In genomic region chr7:132065193-132065972, GRCh38 we compare ENCODE assay signal across 9 cellular contexts.
DNase-seq lines count a peak whose midpoint lies in the region; ATAC-seq, FAIRE-seq and TF ChIP-seq lines count a peak whose summit lies in the region.
"Had no signal": no experiment of that assay in that cellular context is flagged by ENCODE, and none has a peak within 500 bp of the region (broad histone marks: within the 10 kb centered on the region; RNA-seq: fewer than 3 reads in every experiment).

No MANE protein-coding gene starts in this region.

- intact Hi-C loops in lower lobe of right lung (cut with DNase I): no loop called here

- H3K27me3 Mint-ChIP-seq in immature natural killer cell (ENCODE audit: low read depth in 3 of 3): peaks cover 1 to 7% (median 6%) of the 10 kb centered on the region in 3 donors

- no peaks in the 10 kb centered on the region for H3K9me3 ChIP-seq in lower lobe of right lung

- H3K27me3 ChIP-seq in lower lobe of right lung (ENCODE audit: low read depth): no peaks in the 10 kb centered on the region

- peaks cover 6% of the 10 kb centered on the region for H3K4me1 ChIP-seq in lower lobe of right lung

- POLR2A ChIA-PET in HEK293T (lab: Yijun Ruan, JAX): no interaction called here

- H3K36me3 ChIP-seq in lower lobe of right lung: no peaks in the 10 kb centered on the region

- peak; percentile 30 for DNase-seq in DMS53 (lab: John Stamatoyannopoulos, UW)
- DNase-seq in DMS53 treated with DMSO at 0.1 percent for 48 hours (lab: John Stamatoyannopoulos, UW; ENCODE audit: unreplicated experiment): no peak
- DNase-seq in lower lobe of right lung: no peak
- peak; percentile 85 for DNase-seq in urothelium cell line (ENCODE audit: low spot score)
- no peak for DNase-seq in HEK293T (ENCODE audit: extremely low spot score)
- DNase-seq in immature natural killer cell: no peak

- ATAC-seq in lower lobe of right lung (peak; percentile 73 to 74), HG02938 (IDR thresholded peaks at IDR 0.05; ENCODE audit: unreplicated experiment) (no peak)

- H3K27ac Mint-ChIP-seq in immature natural killer cell: no peak overlapping the region

- no peak for FAIRE-seq in urothelium cell line (lab: Jason Lieb, UNC)
- FAIRE-seq: A204.1 had no signal

- H3K4me1 Mint-ChIP-seq in immature natural killer cell: no peaks in the 10 kb centered on the region

- H3K4me3 ChIP-seq in lower lobe of right lung: no peak overlapping the region

- H3K27ac ChIP-seq in cingulate gyrus (ENCODE audit: low read depth, low read length) (peak overlapping the region; percentile 35), lower lobe of right lung (no peak overlapping the region)

- CTCF ChIA-PET in HEK293T (lab: Yijun Ruan, JAX): no interaction called here

- H3K9me3 Mint-ChIP-seq in immature natural killer cell: no peaks in the 10 kb centered on the region

- no peak overlapping the region for H3K4me3 Mint-ChIP-seq in immature natural killer cell

- H3K36me3 Mint-ChIP-seq in immature natural killer cell: no peaks in the 10 kb centered on the region

- TF ChIP-seq CTCF in lower lobe of right lung (IDR thresholded peaks at IDR 0.05): no peak

TF ChIP-seq in HEK293T, 16 proteins besides CTCF, POLR2A, EP300 and RAD21:
- no peak for TF ChIP-seq CTBP1 (IDR thresholded peaks at IDR 0.05; ENCODE audit: borderline replicate concordance)
- TF ChIP-seq ELF4 (IDR thresholded peaks at IDR 0.05): no peak
- no peak for TF ChIP-seq ARNT (IDR thresholded peaks at IDR 0.05)
- no peak for TF ChIP-seq LEF1 (IDR thresholded peaks at IDR 0.05; ENCODE audit: borderline replicate concordance)
- TF ChIP-seq ZNF384 (IDR thresholded peaks at IDR 0.05): no peak
- TF ChIP-seq FOXK2 (IDR thresholded peaks at IDR 0.05): no peak
- TF ChIP-seq NFRKB (IDR thresholded peaks at IDR 0.05): no peak
- TF ChIP-seq BHLHE40 (IDR thresholded peaks at IDR 0.05; ENCODE audit: borderline replicate concordance): no peak
- TF ChIP-seq L3MBTL2 (conservative IDR thresholded peaks at IDR 0.05): no peak
- no peak for TF ChIP-seq SUZ12 (IDR thresholded peaks at IDR 0.05)
- no peak for TF ChIP-seq SP1 (IDR thresholded peaks at IDR 0.05)
- TF ChIP-seq HDGF (IDR thresholded peaks at IDR 0.05; ENCODE audit: borderline replicate concordance): no peak

Comparison
In these comparisons a context has a peak if more than half of its experiments do, and no peak if none do; other contexts are left out.
1. DNase-seq: peak in DMS53 (single experiment) and urothelium cell line (single experiment); none in DMS53 treated with DMSO at 0.1 percent for 48 hours (single experiment), lower lobe of right lung (single experiment), HEK293T (single experiment) and immature natural killer cell (0 of 3).